In genomic region chr14:61368061-61368710, GRCh38 we compare ENCODE assay signal across 14 cellular contexts. TPM values are rescaled to one million over a fixed set of nuclear protein-coding genes. Genes with fewer than 3 reads are reported as not detected.
DNase-seq lines count a peak whose midpoint lies in the region; ATAC-seq and TF ChIP-seq lines count a peak whose summit lies in the region.
"Had no signal": no experiment of that assay in that cellular context is flagged by ENCODE, and none has a peak within 500 bp of the region (broad histone marks: within the 10 kb centered on the region; RNA-seq: fewer than 3 reads in every experiment).

No MANE protein-coding gene starts in this region.

- DNase-seq in SK-N-SH: peak; percentile 44
- peak; percentile 24 for DNase-seq in Daoy (ENCODE audit: low read depth)
- no peak for DNase-seq in activated naive CD8-positive, alpha-beta T cell treated with anti-CD3 and anti-CD28 coated beads for 36 hours
- no peak for DNase-seq in mesothelial cell of epicardium (ENCODE audit: low spot score in 2 of 2, unreplicated experiment in 2 of 2)
- no peak for DNase-seq in coronary artery (ENCODE audit: low spot score)
- DNase-seq in prostate gland (ENCODE audit: low spot score): no peak
- DNase-seq: central memory CD4-positive, alpha-beta T cell; kidney; NCI-H1930; stimulated activated CD4-positive, alpha-beta T cell treated with anti-CD3 and anti-CD28 coated beads, Interleukin-2, amount 100 ng/mL, for 24 hours; stimulated activated naive CD4-positive, alpha-beta T cell had no signal

- H3K27ac ChIP-seq in SK-N-SH (ENCODE audit: low read depth in 2 of 2, low read length in 1 of 2) (no peak overlapping the region), coronary artery (no peak overlapping the region), prostate gland (no peak overlapping the region)
- H3K27ac ChIP-seq: neutrophil had no signal

- no peak overlapping the region for H3K9ac ChIP-seq in SK-N-SH

- H3K4me3 ChIP-seq in SK-N-SH (ENCODE audit: low read depth in 2 of 2, low read length in 1 of 2) (no peak overlapping the region), coronary artery (no peak overlapping the region), prostate gland (no peak overlapping the region)

- TF ChIP-seq CTCF in SK-N-SH (IDR thresholded peaks at IDR 0.05) (no peak), mesothelial cell of epicardium (IDR thresholded peaks at IDR 0.05; ENCODE audit: unreplicated experiment) (no peak), coronary artery (IDR thresholded peaks at IDR 0.05) (no peak), prostate gland (IDR thresholded peaks at IDR 0.05) (no peak)

- TF ChIP-seq RAD21 in SK-N-SH (IDR thresholded peaks at IDR 0.05; ENCODE audit: low read length): no peak

- peaks cover 0 to 6% of the 10 kb centered on the region in 2 experiments; a peak in 1 of 4 replicates for H3K4me1 ChIP-seq in SK-N-SH (ENCODE audit: control insufficient read depth in 1 of 2, insufficient read depth in 2 of 2, low read depth in 1 of 2, low read length in 1 of 2)
- no peaks in the 10 kb centered on the region for H3K4me1 ChIP-seq in prostate gland (replicated peaks)

- H3K9me2 ChIP-seq in SK-N-SH: no peaks in the 10 kb centered on the region

- no peaks in the 10 kb centered on the region for H3K9me3 ChIP-seq in SK-N-SH
- H3K9me3 ChIP-seq in prostate gland: no peaks in the 10 kb centered on the region
- H3K9me3 ChIP-seq: neutrophil had no signal

- TF ChIP-seq POLR2A in prostate gland (IDR thresholded peaks at IDR 0.05): no peak

- H4K20me1 ChIP-seq in SK-N-SH (ENCODE audit: insufficient read depth): no peaks in the 10 kb centered on the region

- H3K27me3 Mint-ChIP-seq in activated naive CD8-positive, alpha-beta T cell treated with anti-CD3 and anti-CD28 coated beads for 36 hours: no peaks in the 10 kb centered on the region
- H3K27me3 Mint-ChIP-seq in mesothelial cell of epicardium (ENCODE audit: low read depth): no peaks in the 10 kb centered on the region

- H3F3A ChIP-seq in SK-N-SH (replicated peaks; ENCODE audit: insufficient read depth): no peaks in the 10 kb centered on the region

- H2AFZ ChIP-seq in SK-N-SH (ENCODE audit: low read depth): no peak overlapping the region

- H3K4me1 Mint-ChIP-seq in activated naive CD8-positive, alpha-beta T cell treated with anti-CD3 and anti-CD28 coated beads for 36 hours: peaks cover 32% of the 10 kb centered on the region
- peaks cover 16% of the 10 kb centered on the region for H3K4me1 Mint-ChIP-seq in mesothelial cell of epicardium

- peak overlapping the region; percentile 87 for H3K27ac Mint-ChIP-seq in activated naive CD8-positive, alpha-beta T cell treated with anti-CD3 and anti-CD28 coated beads for 36 hours
- H3K27ac Mint-ChIP-seq in mesothelial cell of epicardium: peak overlapping the region; percentile 68

- peaks cover 10% of the 10 kb centered on the region for H3K9me3 Mint-ChIP-seq in activated naive CD8-positive, alpha-beta T cell treated with anti-CD3 and anti-CD28 coated beads for 36 hours
- H3K9me3 Mint-ChIP-seq in mesothelial cell of epicardium: peaks cover 13% of the 10 kb centered on the region

- POLR2A ChIA-PET in SK-N-SH (lab: Yijun Ruan, JAX): no interaction called here

- WGBS in SK-N-SH (ENCODE audit: low lambda C conversion rate): 82% methylated on average over 5 of the region's 5 CpGs
- WGBS in prostate gland: 66% methylated on average over 5 of the region's 5 CpGs

- intact Hi-C loops in prostate gland (cut with DNase I): no loop called here

- H3K4me2 ChIP-seq in SK-N-SH: no peak overlapping the region

- H3K27me3 ChIP-seq in SK-N-SH (ENCODE audit: insufficient read depth) (no peaks in the 10 kb centered on the region), prostate gland (replicated peaks; ENCODE audit: insufficient read depth) (no peaks in the 10 kb centered on the region)
- H3K27me3 ChIP-seq: neutrophil had no signal

- H3K36me3 ChIP-seq in SK-N-SH (replicated peaks in 1 of 2; ENCODE audit: control insufficient read depth in 1 of 2, insufficient read depth in 2 of 2, low read length in 1 of 2): no peaks in the 10 kb centered on the region
- H3K36me3 ChIP-seq in prostate gland: no peaks in the 10 kb centered on the region
- H3K36me3 ChIP-seq: neutrophil had no signal

- no peak for TF ChIP-seq EP300 in SK-N-SH (IDR thresholded peaks at IDR 0.05; ENCODE audit: borderline replicate concordance in 1 of 2, low read depth in 1 of 2, low read length in 1 of 2)

- H3K79me2 ChIP-seq in SK-N-SH (ENCODE audit: insufficient read depth): no peaks in the 10 kb centered on the region

- H3K4me3 Mint-ChIP-seq in activated naive CD8-positive, alpha-beta T cell treated with anti-CD3 and anti-CD28 coated beads for 36 hours: peak overlapping the region; percentile 49
- no peak overlapping the region for H3K4me3 Mint-ChIP-seq in mesothelial cell of epicardium

- H3K36me3 Mint-ChIP-seq in activated naive CD8-positive, alpha-beta T cell treated with anti-CD3 and anti-CD28 coated beads for 36 hours: peaks cover 47% of the 10 kb centered on the region
- H3K36me3 Mint-ChIP-seq in mesothelial cell of epicardium: peaks cover 6% of the 10 kb centered on the region

- CTCF ChIA-PET in SK-N-SH (lab: Yijun Ruan, JAX): interaction anchor here (1.3 kb wide), 1 partner anchor 83 kb away, joined by 3 read pairs; no protein-coding TSS in a partner anchor

- no peak for ATAC-seq in SK-N-SH treated with all-trans-retinoic acid at 6 μM for 48 hours
- no peak for ATAC-seq in HG02623 (IDR thresholded peaks at IDR 0.05; ENCODE audit: unreplicated experiment)

TF ChIP-seq in SK-N-SH, 30 proteins besides CTCF, POLR2A, EP300 and RAD21:
- 0 out of 2 replicates have a peak, but pooled peaks have one; percentile 22 for TF ChIP-seq GATA2 (CRISPR knock-in tag; IDR thresholded peaks at IDR 0.05)
- TF ChIP-seq, protein P1, sequence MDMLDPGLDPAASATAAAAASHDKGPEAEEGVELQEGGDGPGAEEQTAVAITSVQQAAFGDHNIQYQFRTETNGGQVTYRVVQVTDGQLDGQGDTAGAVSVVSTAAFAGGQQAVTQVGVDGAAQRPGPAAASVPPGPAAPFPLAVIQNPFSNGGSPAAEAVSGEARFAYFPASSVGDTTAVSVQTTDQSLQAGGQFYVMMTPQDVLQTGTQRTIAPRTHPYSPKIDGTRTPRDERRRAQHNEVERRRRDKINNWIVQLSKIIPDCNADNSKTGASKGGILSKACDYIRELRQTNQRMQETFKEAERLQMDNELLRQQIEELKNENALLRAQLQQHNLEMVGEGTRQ (IDR thresholded peaks at IDR 0.05; ENCODE audit: borderline replicate concordance, low read depth, low read length): no peak
TF ChIP-seq in SK-N-SH: peak in this region for 1.

TF ChIP-seq in SK-N-SH treated with all-trans-retinoic acid at 6 μM for 48 hours, 23 proteins besides CTCF, POLR2A, EP300 and RAD21:
- no peak for TF ChIP-seq OSR1 (CRISPR knock-in tag; IDR thresholded peaks at IDR 0.05)
- TF ChIP-seq, protein P2, sequence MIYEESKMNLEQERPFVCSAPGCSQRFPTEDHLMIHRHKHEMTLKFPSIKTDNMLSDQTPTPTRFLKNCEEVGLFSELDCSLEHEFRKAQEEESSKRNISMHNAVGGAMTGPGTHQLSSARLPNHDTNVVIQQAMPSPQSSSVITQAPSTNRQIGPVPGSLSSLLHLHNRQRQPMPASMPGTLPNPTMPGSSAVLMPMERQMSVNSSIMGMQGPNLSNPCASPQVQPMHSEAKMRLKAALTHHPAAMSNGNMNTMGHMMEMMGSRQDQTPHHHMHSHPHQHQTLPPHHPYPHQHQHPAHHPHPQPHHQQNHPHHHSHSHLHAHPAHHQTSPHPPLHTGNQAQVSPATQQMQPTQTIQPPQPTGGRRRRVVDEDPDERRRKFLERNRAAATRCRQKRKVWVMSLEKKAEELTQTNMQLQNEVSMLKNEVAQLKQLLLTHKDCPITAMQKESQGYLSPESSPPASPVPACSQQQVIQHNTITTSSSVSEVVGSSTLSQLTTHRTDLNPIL (CRISPR knock-in tag; IDR thresholded peaks at IDR 0.05; ENCODE audit: low read depth): no peak
- no peak for TF ChIP-seq ZC3H10 (CRISPR knock-in tag; IDR thresholded peaks at IDR 0.05)
- TF ChIP-seq ESRRG (CRISPR knock-in tag; IDR thresholded peaks at IDR 0.05): no peak
- no peak for TF ChIP-seq PPARA (CRISPR knock-in tag; IDR thresholded peaks at IDR 0.05; ENCODE audit: borderline replicate concordance)
- TF ChIP-seq POU6F1 (CRISPR knock-in tag; IDR thresholded peaks at IDR 0.05; ENCODE audit: borderline replicate concordance, low read depth): no peak
- TF ChIP-seq ZNF8 (CRISPR knock-in tag; IDR thresholded peaks at IDR 0.05): no peak

RNA-seq across cellular contexts. Expression of gene PRKCH, which starts 46.8 kb away (rescaled TPM):
- polyA plus RNA-seq in SK-N-SH (2012; rRNA removed): 3.9 and 4.2 TPM in 2 replicates
- polyA plus RNA-seq in SK-N-SH (2012; cell fraction: cytosol; rRNA removed): 3.2 and 3.6 TPM in 2 replicates
- polyA plus RNA-seq in SK-N-SH (2012; cell fraction: nucleus; rRNA removed): 4.2 and 5.0 TPM in 2 replicates
- 5.8 and 23.5 TPM in 2 replicates for total RNA-seq in Daoy (2014; rRNA removed; shearing (Covaris generic))
- total RNA-seq in activated naive CD8-positive, alpha-beta T cell treated with anti-CD3 and anti-CD28 coated beads for 36 hours: 100 to 1,000 TPM; 176 to 177 TPM
- 8.4 to 9.2 TPM (median 9.0 TPM) in 3 replicates for total RNA-seq in mesothelial cell of epicardium
- total RNA-seq in prostate gland: 10 to 100 TPM; 27.6 to 33.9 TPM

Comparison
In these comparisons a context has a peak if more than half of its experiments do, and no peak if none do; other contexts are left out.
1. DNase-seq: peak in SK-N-SH (single experiment) and Daoy (single experiment); none in activated naive CD8-positive, alpha-beta T cell treated with anti-CD3 and anti-CD28 coated beads for 36 hours (single experiment), mesothelial cell of epicardium (0 of 2), coronary artery (single experiment) and prostate gland (single experiment).